In genomic region chr11:35477871-35478270, GRCh38 we compare ENCODE assay signal across 26 cellular contexts. TPM values are rescaled to one million over a fixed set of nuclear protein-coding genes. Genes with fewer than 3 reads are reported as not detected.
DNase-seq lines count a peak whose midpoint lies in the region; ATAC-seq, FAIRE-seq and TF ChIP-seq lines count a peak whose summit lies in the region.
"Had no signal": no experiment of that assay in that cellular context is flagged by ENCODE, and none has a peak within 500 bp of the region (broad histone marks: within the 10 kb centered on the region; RNA-seq: fewer than 3 reads in every experiment).

No MANE protein-coding gene starts in this region.

- H3K9ac ChIP-seq in HUES6 (ENCODE audit: low read length) (no peak overlapping the region), iPS-18a (ENCODE audit: low read length) (peak overlapping the region; percentile 6)

- ATAC-seq in GM18909 (IDR thresholded peaks at IDR 0.05; ENCODE audit: poor library complexity, unreplicated experiment), result no peak
- ATAC-seq: activated CD8-positive, alpha-beta T cell treated with anti-CD3 and anti-CD28 coated beads for 36 hours; HepG2 had no signal

- H3K27me3 ChIP-seq in HUES6 (ENCODE audit: control insufficient read depth, insufficient read depth, low read length), result no peaks in the 10 kb centered on the region
- no peaks in the 10 kb centered on the region for H3K27me3 ChIP-seq in iPS-18a (ENCODE audit: control insufficient read depth, insufficient read depth, low read length)
- H3K27me3 ChIP-seq: testis, uterus had no signal

- TF ChIP-seq POLR2A in GM12892 (IDR thresholded peaks at IDR 0.05; ENCODE audit: low read depth, low read length), result no peak

- peak; percentile 4 for DNase-seq in NCI-H82 treated with DMSO at 0.1 percent for 48 hours (lab: John Stamatoyannopoulos, UW; ENCODE audit: unreplicated experiment)
- peak in 9 of 10 donors; percentile 13 to 90 (median 50) for DNase-seq in posterior cingulate gyrus
- DNase-seq in NCI-H2196 treated with DMSO at 0.1 percent for 48 hours (lab: John Stamatoyannopoulos, UW; ENCODE audit: unreplicated experiment), result no peak
- DNase-seq in GM12892 (ENCODE audit: insufficient read length), result no peak
- DNase-seq: activated CD4-positive, CD25-positive, alpha-beta regulatory T cell; activated CD8-positive, alpha-beta T cell treated with anti-CD3 and anti-CD28 coated beads for 36 hours; activated naive CD4-positive, alpha-beta T cell; activated T-cell treated with anti-CD3 and anti-CD28 coated beads, Interleukin-2, amount 50 U/mL, for 1 hour; CD8-positive, alpha-beta memory T cell; dermis blood vessel endothelial cell; immature natural killer cell; NCI-H1048; NCI-H2081 treated with DMSO at 0.1 percent for 48 hours; NCI-H526; stimulated activated CD4-positive, alpha-beta T cell treated with anti-CD3 and anti-CD28 coated beads, Interleukin-1b, Interleukin-23, amount 100 ng/mL, for 48 hours; T1000; testis; uterus had no signal

- H3K27ac ChIP-seq in HUES6 (ENCODE audit: low read depth, low read length) (no peak overlapping the region), iPS-18a (ENCODE audit: low read length) (no peak overlapping the region)
- H3K27ac ChIP-seq: neutrophil, skin epidermis, testis had no signal

- no peaks in the 10 kb centered on the region for H3K36me3 ChIP-seq in HUES6 (ENCODE audit: control insufficient read depth, insufficient read depth, low read length)
- no peaks in the 10 kb centered on the region for H3K36me3 ChIP-seq in iPS-18a (ENCODE audit: control insufficient read depth, low read depth, low read length)
- H3K36me3 ChIP-seq: neutrophil, uterus had no signal

- no peak for FAIRE-seq in GM12892 (lab: Jason Lieb, UNC)
- FAIRE-seq: endothelial cell of umbilical vein, GM19239, HepG2 had no signal

- peak overlapping the region; percentile 14; the same call in 1 of the 2 replicates for H3K4me3 ChIP-seq in HUES6 (ENCODE audit: low read depth, low read length)
- peak overlapping the region; percentile 11 for H3K4me3 ChIP-seq in iPS-18a (ENCODE audit: low read length)
- H3K4me3 ChIP-seq: skin epidermis, testis, uterus had no signal

- H3K4me1 ChIP-seq in HUES6 (ENCODE audit: control insufficient read depth, insufficient read depth, low read length), result peaks cover 17% of the 10 kb centered on the region
- peaks cover 20% of the 10 kb centered on the region for H3K4me1 ChIP-seq in iPS-18a (ENCODE audit: control insufficient read depth, low read depth, low read length)
- H3K4me1 ChIP-seq: uterus had no signal

- peaks cover 5% of the 10 kb centered on the region for H3K9me3 ChIP-seq in HUES6 (ENCODE audit: control insufficient read depth, insufficient read depth, low read depth, low read length)
- peaks cover 3% of the 10 kb centered on the region for H3K9me3 ChIP-seq in iPS-18a (ENCODE audit: control insufficient read depth, low read depth, low read length)
- H3K9me3 ChIP-seq: neutrophil, testis, uterus had no signal

- intact Hi-C loops in posterior cingulate gyrus (cut with DNase I), result no loop called here

RNA-seq across cellular contexts. Expression of gene PAMR1, which starts 47.5 kb away (rescaled TPM):
- not detected for polyA plus RNA-seq in GM12892 (2012; ENCODE audit: missing spikeins)
- polyA plus RNA-seq: CD8-positive, alpha-beta memory T cell; endothelial cell of umbilical vein; HepG2; immature natural killer cell had no signal

RNA-seq across cellular contexts. Expression of gene SLC1A2, which starts 58.5 kb away (rescaled TPM):
- 0.06 TPM for polyA plus RNA-seq in GM12892 (2012; ENCODE audit: missing spikeins)
- polyA plus RNA-seq: endothelial cell of umbilical vein had no signal

Comparison
In these comparisons a context has a peak if more than half of its experiments do, and no peak if none do; other contexts are left out.
1. DNase-seq: peak in NCI-H82 treated with DMSO at 0.1 percent for 48 hours (single experiment) and posterior cingulate gyrus (9 of 10); none in NCI-H2196 treated with DMSO at 0.1 percent for 48 hours (single experiment) and GM12892 (single experiment).